10 cellular contexts compared by ENCODE assay signal in genomic region chr15:92922405-92923002, GRCh38. TPM values are rescaled to one million over a fixed set of nuclear protein-coding genes. Genes with fewer than 3 reads are reported as not detected.
DNase-seq lines count a peak whose midpoint lies in the region; ATAC-seq, FAIRE-seq and TF ChIP-seq lines count a peak whose summit lies in the region.
"Had no signal": no experiment of that assay in that cellular context is flagged by ENCODE, and none has a peak within 500 bp of the region (broad histone marks: within the 10 kb centered on the region; RNA-seq: fewer than 3 reads in every experiment).

No MANE protein-coding gene starts in this region.

- H3K36me3 ChIP-seq in astrocyte (ENCODE audit: insufficient read depth, low read length) (peaks cover 46% of the 10 kb centered on the region), neural progenitor cell (peaks cover 24% of the 10 kb centered on the region), WERI-Rb-1 (peaks cover 53% of the 10 kb centered on the region)

- peak overlapping the region; percentile 83 for H3K27ac Mint-ChIP-seq in HFFc6
- peak overlapping the region; percentile 79 for H3K27ac Mint-ChIP-seq in astrocyte (ENCODE audit: unreplicated experiment)
- peak overlapping the region; percentile 29 for H3K27ac Mint-ChIP-seq in neural progenitor cell

- H3K4me3 ChIP-seq in astrocyte (ENCODE audit: insufficient read depth, low read depth, low read length) (no peak overlapping the region), neural progenitor cell (no peak overlapping the region), WERI-Rb-1 (ENCODE audit: low read depth, low read length) (no peak overlapping the region)

- no peaks in the 10 kb centered on the region for H3K9me3 Mint-ChIP-seq in HFFc6
- H3K9me3 Mint-ChIP-seq in astrocyte (ENCODE audit: unreplicated experiment) = no peaks in the 10 kb centered on the region
- H3K9me3 Mint-ChIP-seq in neural progenitor cell = no peaks in the 10 kb centered on the region

- H3K27me3 Mint-ChIP-seq in HFFc6 (ENCODE audit: insufficient read depth) (no peaks in the 10 kb centered on the region; the same call in 1 of the 2 replicates), astrocyte (ENCODE audit: low read depth, unreplicated experiment) (no peaks in the 10 kb centered on the region), neural progenitor cell (ENCODE audit: insufficient read depth, low read depth) (no peaks in the 10 kb centered on the region)

- H3K27ac ChIP-seq in astrocyte (ENCODE audit: low read depth, low read length) = peak overlapping the region; percentile 51
- H3K27ac ChIP-seq in neural progenitor cell = peak overlapping the region; percentile 4
- H3K27ac ChIP-seq in WERI-Rb-1 = no peak overlapping the region

- no peak for FAIRE-seq in astrocyte (lab: Jason Lieb, UNC)

- H3F3A ChIP-seq in neural progenitor cell (ENCODE audit: low read depth) = peaks cover 32% of the 10 kb centered on the region

- H3K9ac ChIP-seq in astrocyte (ENCODE audit: low read length) = no peak overlapping the region
- H3K9ac ChIP-seq in neural progenitor cell = no peak overlapping the region

- peak overlapping the region; percentile 5 for H3K4me2 ChIP-seq in astrocyte (ENCODE audit: low read length)
- no peak overlapping the region for H3K4me2 ChIP-seq in neural progenitor cell

- TF ChIP-seq CTCF in HFFc6 (IDR thresholded peaks at IDR 0.05) = no peak
- TF ChIP-seq CTCF in astrocyte (IDR thresholded peaks at IDR 0.05; ENCODE audit: insufficient read depth, low read depth, low read length) = no peak
- TF ChIP-seq CTCF in neural progenitor cell (IDR thresholded peaks at IDR 0.05) = no peak
- TF ChIP-seq CTCF in WERI-Rb-1 (IDR thresholded peaks at IDR 0.05; ENCODE audit: low read depth, low read length) = no peak

- no peak overlapping the region for H2AFZ ChIP-seq in astrocyte (ENCODE audit: low read depth, low read length)
- H2AFZ ChIP-seq in neural progenitor cell (replicated peaks) = no peak overlapping the region

- H3K36me3 Mint-ChIP-seq in HFFc6 (ENCODE audit: low read depth) (peaks cover 60% of the 10 kb centered on the region), astrocyte (ENCODE audit: low read depth, unreplicated experiment) (peaks cover 13% of the 10 kb centered on the region), neural progenitor cell (peaks cover 53% of the 10 kb centered on the region)

- H3K4me3 Mint-ChIP-seq in HFFc6 (no peak overlapping the region; the same call in 1 of the 2 replicates), astrocyte (ENCODE audit: unreplicated experiment) (peak overlapping the region; percentile 25), neural progenitor cell (no peak overlapping the region)

- DNase-seq in HFFc6 (no peak), astrocyte (ENCODE audit: low read depth) (no peak), neural progenitor cell (ENCODE audit: low spot score) (no peak), WERI-Rb-1 (no peak), putamen (ENCODE audit: low spot score) (no peak), NCI-H1694 (lab: John Stamatoyannopoulos, UW) (no peak), HuH-7 (ENCODE audit: low spot score) (no peak)
- DNase-seq: aorta, NCI-H1930 had no signal

- H4K20me1 ChIP-seq in astrocyte (ENCODE audit: insufficient read depth, low read length) (peaks cover 56% of the 10 kb centered on the region), neural progenitor cell (ENCODE audit: low read depth) (peaks cover 84% of the 10 kb centered on the region)

- peak; percentile 58 for ATAC-seq in GM18498 (IDR thresholded peaks at IDR 0.05; ENCODE audit: unreplicated experiment)

- H3K4me1 ChIP-seq in astrocyte (ENCODE audit: insufficient read depth, low read length) (peaks cover 22% of the 10 kb centered on the region), neural progenitor cell (peaks cover 31% of the 10 kb centered on the region)

- H3K27me3 ChIP-seq in astrocyte (ENCODE audit: insufficient read depth, low read length) = no peaks in the 10 kb centered on the region
- H3K27me3 ChIP-seq in neural progenitor cell = no peaks in the 10 kb centered on the region
- H3K27me3 ChIP-seq in WERI-Rb-1 (ENCODE audit: insufficient read depth, low read depth, severe bottlenecking) = no peaks in the 10 kb centered on the region

- no peaks in the 10 kb centered on the region for H3K9me3 ChIP-seq in astrocyte (ENCODE audit: insufficient read depth, low read depth, low read length)
- no peaks in the 10 kb centered on the region for H3K9me3 ChIP-seq in neural progenitor cell (ENCODE audit: low read depth)
- no peaks in the 10 kb centered on the region for H3K9me3 ChIP-seq in WERI-Rb-1 (ENCODE audit: severe bottlenecking)

- H3K4me1 Mint-ChIP-seq in HFFc6 (ENCODE audit: low read depth) (peaks cover 86% of the 10 kb centered on the region), astrocyte (ENCODE audit: low read depth, unreplicated experiment) (peaks cover 61% of the 10 kb centered on the region), neural progenitor cell (peaks cover 15% of the 10 kb centered on the region)

- peaks cover 100% of the 10 kb centered on the region for H3K79me2 ChIP-seq in astrocyte (ENCODE audit: insufficient read depth, low read length)
- peaks cover 100% of the 10 kb centered on the region for H3K79me2 ChIP-seq in neural progenitor cell (ENCODE audit: low read depth)

RNA-seq across cellular contexts. Expression of gene CHD2, which starts 22.4 kb away (rescaled TPM):
- 10 to 100 TPM; 47.5 to 65.3 (median 57.2) TPM for total RNA-seq in HFFc6 (2021; fragmentation: NEBNext Ultra II Directional; extraction: Animal tissue kit (Norgen Biotek cat#: 25700))
- total RNA-seq in astrocyte (90.0 and 105 TPM in 2 replicates), neural progenitor cell (ENCODE audit: low replicate concordance) (77.6 and 128 TPM in 2 replicates)

Comparison
In these comparisons a context has a peak if more than half of its experiments do, and no peak if none do; other contexts are left out.
1. H3K27ac Mint-ChIP-seq: peak in every context shown above with its lines; median percentile 83 in HFFc6; 79 in astrocyte; 29 in neural progenitor cell.